Comparison of ENCODE assay signal across 17 cellular contexts in the genomic region with DNA sequence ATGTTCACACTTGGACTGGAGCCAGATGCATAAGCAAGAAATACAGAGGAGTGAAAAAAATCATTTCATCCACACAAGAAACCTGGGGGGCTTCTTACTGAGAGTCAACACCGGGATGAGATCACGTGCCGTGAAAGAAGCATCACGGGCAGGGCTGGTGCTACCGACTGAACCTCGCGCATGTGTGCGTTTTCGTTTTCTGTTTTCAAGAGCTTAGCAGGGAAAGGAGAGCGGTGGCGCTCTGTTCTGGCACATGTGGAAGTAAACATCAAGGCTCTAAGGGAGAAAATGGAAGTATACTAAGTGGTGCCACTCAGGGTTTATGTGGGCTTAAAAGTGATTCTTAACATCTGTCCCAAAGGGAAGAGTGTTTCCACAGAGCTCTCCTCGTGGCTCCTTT. TPM values are rescaled to one million over a fixed set of nuclear protein-coding genes. Genes with fewer than 3 reads are reported as not detected.
DNase-seq lines count a peak whose midpoint lies in the region; ATAC-seq and TF ChIP-seq lines count a peak whose summit lies in the region.
"Had no signal": no experiment of that assay in that cellular context is flagged by ENCODE, and none has a peak within 500 bp of the region (broad histone marks: within the 10 kb centered on the region; RNA-seq: fewer than 3 reads in every experiment).

No MANE protein-coding gene starts in this region.

- H3K36me3 ChIP-seq in ascending aorta (no peaks in the 10 kb centered on the region), smooth muscle cell (ENCODE audit: low read depth) (no peaks in the 10 kb centered on the region), spleen (peaks cover 0 to 23% (median 0%) of the 10 kb centered on the region in 6 donors)
- H3K36me3 ChIP-seq: Peyer's patch had no signal

- 94% methylated on average over 12 of the region's 12 CpGs for WGBS in smooth muscle cell (ENCODE audit: low lambda C conversion rate)
- WGBS in spleen, 5 donors = 82 to 87% (median 85%) methylated on average over 12 of the region's 12 CpGs

- no peaks in the 10 kb centered on the region for H3K9me3 ChIP-seq in ascending aorta
- no peaks in the 10 kb centered on the region for H3K9me3 ChIP-seq in smooth muscle cell (replicated peaks; ENCODE audit: low read depth)
- H3K9me3 ChIP-seq in spleen = no peaks in the 10 kb centered on the region
- H3K9me3 ChIP-seq: Peyer's patch had no signal

- no peak overlapping the region for H3K9ac ChIP-seq in smooth muscle cell (ENCODE audit: low read depth)

- peaks cover 97% of the 10 kb centered on the region for H3K79me2 ChIP-seq in smooth muscle cell (ENCODE audit: low read depth)

- TF ChIP-seq POLR2A in spleen (IDR thresholded peaks at IDR 0.05) = no peak

- no peaks in the 10 kb centered on the region for H3K27me3 ChIP-seq in ascending aorta
- H3K27me3 ChIP-seq in smooth muscle cell (ENCODE audit: low read depth) = no peaks in the 10 kb centered on the region
- no peaks in the 10 kb centered on the region for H3K27me3 ChIP-seq in spleen (replicated peaks in 1 of 7)
- H3K27me3 ChIP-seq: Peyer's patch had no signal

- DNase-seq in EH (ENCODE audit: low read depth) (peak; percentile 44), ascending aorta (ENCODE audit: low spot score in 2 of 2) (no peak), mesenteric fat pad (ENCODE audit: low spot score) (peak; percentile 72), smooth muscle cell (lab: John Stamatoyannopoulos, UW; ENCODE audit: unreplicated experiment) (no peak), CD1c-positive myeloid dendritic cell (ENCODE audit: extremely low spot score) (no peak), NCI-H1092 (lab: John Stamatoyannopoulos, UW) (no peak), left lobe of liver (ENCODE audit: low spot score) (no peak), spleen (no peak)
- DNase-seq: activated CD4-positive, alpha-beta memory T cell treated with anti-CD3 and anti-CD28 coated beads for 36 hours; activated T-cell treated with anti-CD3 and anti-CD28 coated beads, Interleukin-2, amount 50 U/mL, for 72 hours; AML-193; amygdala; dermis blood vessel endothelial cell; kidney; NCI-H1105 treated with DMSO at 0.1 percent for 48 hours; Peyer's patch; stimulated activated naive CD8-positive, alpha-beta T cell treated with anti-CD3 and anti-CD28 coated beads, Interleukin-15, Interleukin-2, amounts not matched to agents 100 U/mL and 50 U/mL, for 24 hours had no signal

- TF ChIP-seq CTCF in ascending aorta (IDR thresholded peaks at IDR 0.05) = no peak
- no peak for TF ChIP-seq CTCF in smooth muscle cell (IDR thresholded peaks at IDR 0.05; ENCODE audit: borderline replicate concordance, insufficient read depth, poor library complexity, severe bottlenecking)
- TF ChIP-seq CTCF in spleen (IDR thresholded peaks at IDR 0.05 in 8 of 11, conservative IDR thresholded peaks at IDR 0.05 in 3 of 11) = no peak

- H2AFZ ChIP-seq in smooth muscle cell (ENCODE audit: low read depth) = no peak overlapping the region

- H3F3A ChIP-seq in smooth muscle cell (ENCODE audit: low read depth) = peaks cover 50% of the 10 kb centered on the region

- H3K4me1 ChIP-seq in ascending aorta (peaks cover 36 to 73% of the 10 kb centered on the region in 2 donors), smooth muscle cell (ENCODE audit: low read depth) (peaks cover 59% of the 10 kb centered on the region), spleen (peaks cover 18 to 99% (median 53%) of the 10 kb centered on the region in 6 donors)

- ATAC-seq in left lobe of liver = no peak
- ATAC-seq: activated T-cell treated with anti-CD3 and anti-CD28 coated beads, Interleukin-2, amount 50 U/mL, for 72 hours; stimulated activated naive CD8-positive, alpha-beta T cell treated with anti-CD3 and anti-CD28 coated beads, Interleukin-15, Interleukin-2, amounts not matched to agents 100 U/mL and 50 U/mL, for 24 hours had no signal

- intact Hi-C loops in ascending aorta (cut with DNase I) = no loop called here
- intact Hi-C loops in spleen (cut with DNase I; ENCODE audit: low total_unique reads) = loop anchor here (10.0 kb wide), 1 partner anchor 47 kb away; no protein-coding TSS in a partner anchor

- H3K27ac ChIP-seq in ascending aorta = peak overlapping the region; percentile 70 to 83
- H3K27ac ChIP-seq in smooth muscle cell (ENCODE audit: low read depth) = peak overlapping the region; percentile 96
- peak overlapping the region in 4 of 8 donors; percentile 28 to 45 (median 40) for H3K27ac ChIP-seq in spleen

- H3K4me3 ChIP-seq in ascending aorta (peak overlapping the region in 1 of 2 donors; percentile 19), smooth muscle cell (no peak overlapping the region), spleen (no peak overlapping the region)
- H3K4me3 ChIP-seq: Peyer's patch had no signal

- peaks cover 100% of the 10 kb centered on the region for H4K20me1 ChIP-seq in smooth muscle cell (ENCODE audit: low read depth)

- no peak overlapping the region for H3K4me2 ChIP-seq in smooth muscle cell

RNA-seq across cellular contexts. Expression of a gene that starts 55.9 kb away (rescaled TPM):
- total RNA-seq in ascending aorta (146 TPM), mesenteric fat pad (57.5 TPM), smooth muscle cell (109 and 149 TPM in 2 replicates), left lobe of liver (13.8 TPM), spleen (10 to 100 TPM; 45.9 to 80.2 (median 55.2) TPM)
- polyA plus RNA-seq in smooth muscle cell (64.3 and 72.0 TPM in 2 replicates), spleen (10 to 100 TPM; 13.5 to 37.5 (median 17.0) TPM)

Comparison
In these comparisons a context has a peak if more than half of its experiments do, and no peak if none do; other contexts are left out.
1. DNase-seq: peak in EH (single experiment) and mesenteric fat pad (single experiment); none in ascending aorta (0 of 2), smooth muscle cell (single experiment), CD1c-positive myeloid dendritic cell (single experiment), NCI-H1092 (single experiment), left lobe of liver (single experiment) and spleen (single experiment).